In genomic region chr17:81921531-81921862, GRCh38 we compare ENCODE assay signal across 16 cellular contexts. TPM values are rescaled to one million over a fixed set of nuclear protein-coding genes. Genes with fewer than 3 reads are reported as not detected.
"Had no signal": no experiment of that assay in that cellular context is flagged by ENCODE, and none has a peak within 500 bp of the region (broad histone marks: within the 10 kb centered on the region; RNA-seq: fewer than 3 reads in every experiment).

No MANE protein-coding gene starts in this region.

- H3K27ac ChIP-seq: brain microvascular endothelial cell, hepatocyte, left ventricle myocardium inferior, right atrium auricular region, VCaP had no signal

- H3K4me3 ChIP-seq: hepatocyte, left ventricle myocardium inferior, right atrium auricular region, skin epidermis had no signal

- DNase-seq: activated CD4-positive, alpha-beta T cell treated with anti-CD3 and anti-CD28 coated beads for 1 hour; activated CD4-positive, alpha-beta T cell treated with anti-CD3 and anti-CD28 coated beads, Interleukin-2, amount 50 U/mL, for 4 hours; activated naive CD4-positive, alpha-beta T cell; activated naive CD8-positive, alpha-beta T cell treated with anti-CD3 and anti-CD28 coated beads, Interleukin-2, amount 10 ng/mL, durations not matched to agents 7 days and 5 days; activated T-cell treated with anti-CD3 and anti-CD28 coated beads for 4 hours; brain microvascular endothelial cell; left ventricle myocardium inferior; naive thymus-derived CD8-positive, alpha-beta T cell; nucleus accumbens; stimulated activated CD4-positive, alpha-beta T cell treated with anti-CD3 and anti-CD28 coated beads, Interleukin-4, amount 100 ng/mL, for 4 hours; stimulated activated naive CD8-positive, alpha-beta T cell treated with anti-CD3 and anti-CD28 coated beads, Interleukin-15, Interleukin-2, amounts not matched to agents 100 U/mL and 50 U/mL, for 24 hours had no signal

- H3K9me3 ChIP-seq: left ventricle myocardium inferior, right atrium auricular region had no signal

- H3K27me3 ChIP-seq: brain microvascular endothelial cell, hepatocyte, right atrium auricular region had no signal

- H2AFZ ChIP-seq: hepatocyte had no signal

- ATAC-seq: naive thymus-derived CD8-positive, alpha-beta T cell; stimulated activated naive CD8-positive, alpha-beta T cell treated with anti-CD3 and anti-CD28 coated beads, Interleukin-15, Interleukin-2, amounts not matched to agents 100 U/mL and 50 U/mL, for 24 hours had no signal

- H3K4me2 ChIP-seq: hepatocyte had no signal

RNA-seq across cellular contexts. Expression of gene NPB, which starts 19.5 kb away (rescaled TPM):
- total RNA-seq: dermis microvascular lymphatic vessel endothelial cell had no signal
- polyA plus RNA-seq: naive thymus-derived CD8-positive, alpha-beta T cell had no signal
